Comparison of ENCODE assay signal across 1 cellular context in the genomic region with DNA sequence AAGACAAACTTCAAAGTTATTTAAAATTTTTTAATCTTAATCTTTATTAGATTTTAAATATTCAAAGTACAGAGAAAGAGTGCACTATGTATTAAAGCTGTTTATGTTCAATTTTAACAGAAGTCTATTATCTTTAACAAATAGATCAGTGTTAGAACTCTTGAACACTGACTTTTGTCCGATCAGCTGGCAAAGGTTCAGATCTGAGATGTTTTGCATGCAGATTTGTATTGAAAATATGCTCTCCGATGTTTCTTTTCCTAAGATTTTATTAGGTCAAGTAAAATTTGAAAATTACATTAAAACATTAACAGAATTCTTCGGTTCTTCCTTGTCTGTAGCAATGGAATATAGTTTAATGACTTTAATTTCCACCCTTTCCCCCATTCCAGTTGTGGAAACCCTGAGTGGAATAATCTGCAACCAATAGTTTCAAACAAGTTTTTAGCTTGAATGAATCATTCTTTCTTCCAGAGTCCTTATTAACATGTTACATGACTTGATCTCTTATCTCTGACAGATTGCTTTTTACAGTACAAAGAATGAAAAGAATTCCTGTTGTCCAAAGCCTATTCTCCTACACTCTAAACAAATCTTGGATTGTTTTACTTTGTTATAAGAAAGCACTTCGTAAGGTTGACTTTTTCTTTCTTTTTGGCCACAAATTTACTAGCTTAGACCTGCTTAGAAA.
TF ChIP-seq lines count a peak whose summit lies in the region.

No MANE protein-coding gene starts in this region.

TF ChIP-seq in HepG2, 621 proteins besides CTCF, POLR2A, EP300 and RAD21:
- TF ChIP-seq, protein P1, sequence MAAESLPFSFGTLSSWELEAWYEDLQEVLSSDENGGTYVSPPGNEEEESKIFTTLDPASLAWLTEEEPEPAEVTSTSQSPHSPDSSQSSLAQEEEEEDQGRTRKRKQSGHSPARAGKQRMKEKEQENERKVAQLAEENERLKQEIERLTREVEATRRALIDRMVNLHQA (CRISPR knock-in tag; IDR thresholded peaks at IDR 0.05): no peak
- TF ChIP-seq CBX2 (IDR thresholded peaks at IDR 0.05; ENCODE audit: low read depth, low read length): no peak
- TF ChIP-seq CBX2 (CRISPR knock-in tag; IDR thresholded peaks at IDR 0.05; ENCODE audit: low read depth): no peak
- TF ChIP-seq MAFG (CRISPR knock-in tag; IDR thresholded peaks at IDR 0.05): no peak
- TF ChIP-seq SP1 (IDR thresholded peaks at IDR 0.05): no peak
- TF ChIP-seq SP1 (CRISPR knock-in tag; IDR thresholded peaks at IDR 0.05): no peak
- no peak for TF ChIP-seq ZNF777 (CRISPR knock-in tag; IDR thresholded peaks at IDR 0.05)
- TF ChIP-seq, protein P2, sequence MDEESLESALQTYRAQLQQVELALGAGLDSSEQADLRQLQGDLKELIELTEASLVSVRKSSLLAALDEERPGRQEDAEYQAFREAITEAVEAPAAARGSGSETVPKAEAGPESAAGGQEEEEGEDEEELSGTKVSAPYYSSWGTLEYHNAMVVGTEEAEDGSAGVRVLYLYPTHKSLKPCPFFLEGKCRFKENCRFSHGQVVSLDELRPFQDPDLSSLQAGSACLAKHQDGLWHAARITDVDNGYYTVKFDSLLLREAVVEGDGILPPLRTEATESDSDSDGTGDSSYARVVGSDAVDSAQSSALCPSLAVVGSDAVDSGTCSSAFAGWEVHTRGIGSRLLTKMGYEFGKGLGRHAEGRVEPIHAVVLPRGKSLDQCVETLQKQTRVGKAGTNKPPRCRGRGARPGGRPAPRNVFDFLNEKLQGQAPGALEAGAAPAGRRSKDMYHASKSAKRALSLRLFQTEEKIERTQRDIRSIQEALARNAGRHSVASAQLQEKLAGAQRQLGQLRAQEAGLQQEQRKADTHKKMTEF (CRISPR knock-in tag; IDR thresholded peaks at IDR 0.05): no peak
- no peak for TF ChIP-seq CCAR2 (optimal IDR thresholded peaks at IDR 0.05; ENCODE audit: low read depth, low read length)
- TF ChIP-seq FOXA1 (IDR thresholded peaks at IDR 0.05): no peak
- TF ChIP-seq FOXA1 (CRISPR knock-in tag; IDR thresholded peaks at IDR 0.05): no peak
- TF ChIP-seq WIZ (CRISPR knock-in tag; IDR thresholded peaks at IDR 0.05): no peak
- TF ChIP-seq POLR2G (IDR thresholded peaks at IDR 0.05; ENCODE audit: low read depth, low read length): no peak
- TF ChIP-seq, protein P3, sequence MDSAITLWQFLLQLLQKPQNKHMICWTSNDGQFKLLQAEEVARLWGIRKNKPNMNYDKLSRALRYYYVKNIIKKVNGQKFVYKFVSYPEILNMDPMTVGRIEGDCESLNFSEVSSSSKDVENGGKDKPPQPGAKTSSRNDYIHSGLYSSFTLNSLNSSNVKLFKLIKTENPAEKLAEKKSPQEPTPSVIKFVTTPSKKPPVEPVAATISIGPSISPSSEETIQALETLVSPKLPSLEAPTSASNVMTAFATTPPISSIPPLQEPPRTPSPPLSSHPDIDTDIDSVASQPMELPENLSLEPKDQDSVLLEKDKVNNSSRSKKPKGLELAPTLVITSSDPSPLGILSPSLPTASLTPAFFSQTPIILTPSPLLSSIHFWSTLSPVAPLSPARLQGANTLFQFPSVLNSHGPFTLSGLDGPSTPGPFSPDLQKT (CRISPR knock-in tag; IDR thresholded peaks at IDR 0.05; ENCODE audit: borderline replicate concordance): no peak
- no peak for TF ChIP-seq SAP130 (CRISPR knock-in tag; IDR thresholded peaks at IDR 0.05; ENCODE audit: low read depth)
- no peak for TF ChIP-seq ADNP (CRISPR knock-in tag; IDR thresholded peaks at IDR 0.05)
- no peak for TF ChIP-seq ETV6 (CRISPR knock-in tag; conservative IDR thresholded peaks at IDR 0.05)
- no peak for TF ChIP-seq SUZ12 (IDR thresholded peaks at IDR 0.05; ENCODE audit: low read depth, low read length)
- no peak for TF ChIP-seq ZNF292 (CRISPR knock-in tag; IDR thresholded peaks at IDR 0.05; ENCODE audit: borderline replicate concordance, low read depth)
- no peak for TF ChIP-seq ZNF550 (CRISPR knock-in tag; IDR thresholded peaks at IDR 0.05; ENCODE audit: borderline replicate concordance)
- TF ChIP-seq SP4 (CRISPR knock-in tag; IDR thresholded peaks at IDR 0.05): no peak
